Comparison of ENCODE assay signal across 9 cellular contexts in the genomic region with DNA sequence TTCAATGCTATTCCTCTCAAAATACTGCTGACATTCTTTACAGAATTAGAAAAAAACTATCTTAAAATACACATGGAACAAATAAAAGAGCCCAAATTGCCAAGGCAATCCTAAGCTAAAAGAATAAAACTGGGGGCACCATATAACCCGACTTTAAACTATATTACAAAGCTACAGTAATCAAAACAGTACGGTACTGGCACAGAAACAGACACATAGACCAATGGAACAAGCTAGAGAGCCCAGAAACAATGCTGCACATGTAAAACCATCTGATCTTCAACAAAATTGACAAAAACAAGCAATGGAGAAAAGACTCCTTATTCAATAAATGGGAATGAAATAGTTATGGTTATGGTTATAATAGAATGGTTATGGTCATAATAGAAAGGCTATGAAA.
"Had no signal": no experiment of that assay in that cellular context is flagged by ENCODE, and none has a peak within 500 bp of the region (broad histone marks: within the 10 kb centered on the region; RNA-seq: fewer than 3 reads in every experiment).

No MANE protein-coding gene starts in this region.

- H3K4me3 ChIP-seq: GM23248, HAP-1 had no signal

- DNase-seq: GM23248, H7, Kasumi-1, KG1 had no signal

- H3K27ac Mint-ChIP-seq: IgD-negative memory B cell had no signal

- ATAC-seq: HCT116, HepG2 had no signal

- H3K9ac ChIP-seq: GM23248 had no signal

- H3K36me3 ChIP-seq: HAP-1 had no signal

- H3K27me3 Mint-ChIP-seq: IgD-negative memory B cell had no signal

- H3K36me3 Mint-ChIP-seq: IgD-negative memory B cell had no signal

- FAIRE-seq: HepG2 had no signal

- H3K4me3 Mint-ChIP-seq: IgD-negative memory B cell had no signal

- H3K4me1 Mint-ChIP-seq: IgD-negative memory B cell had no signal

- H2AFZ ChIP-seq: GM23248 had no signal

- H3K27ac ChIP-seq: GM23248, HL-60 had no signal

- H3K4me1 ChIP-seq: HAP-1 had no signal
